In the genomic region with DNA sequence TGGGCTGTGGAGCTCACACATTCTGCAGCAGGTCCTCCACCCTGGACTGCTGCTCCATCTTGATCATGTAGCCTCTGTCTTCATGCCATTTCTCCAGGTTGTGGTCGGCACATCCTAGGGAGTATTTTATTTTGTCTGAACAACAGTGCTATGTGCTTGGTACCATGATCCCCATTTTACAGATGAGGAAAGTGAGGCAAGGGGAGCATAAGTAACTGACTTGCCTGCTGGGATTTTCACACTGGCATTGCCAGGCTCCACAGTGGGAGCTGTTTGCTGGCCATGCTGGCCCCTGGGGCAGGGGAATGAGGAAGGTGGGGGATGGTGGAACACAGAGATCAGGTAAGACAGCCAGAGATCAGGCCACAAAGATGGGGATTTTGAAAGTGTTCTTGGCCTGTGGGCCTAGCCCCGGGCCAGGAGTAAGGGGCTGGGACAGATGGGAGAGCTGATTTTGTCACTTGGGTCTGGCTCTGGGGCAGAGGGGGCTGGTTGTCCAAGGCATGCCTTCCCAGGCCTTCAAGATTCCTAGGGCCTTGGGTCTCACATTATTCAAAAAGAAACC, we compare ENCODE assay signal across 1 cellular context.
TF ChIP-seq lines count a peak whose summit lies in the region.

No MANE protein-coding gene starts in this region.

TF ChIP-seq in K562, 482 proteins besides CTCF, POLR2A, EP300 and RAD21:
- TF ChIP-seq BCOR (IDR thresholded peaks at IDR 0.05) (peak; percentile 79), RBM25 (IDR thresholded peaks at IDR 0.05; ENCODE audit: low read depth, low read length, severe bottlenecking) (peak; percentile 58), KDM1A (IDR thresholded peaks at IDR 0.05) (peak in 1 of 2 experiments; percentile 52; a peak in 1 of 4 replicates), HDAC2 (IDR thresholded peaks at IDR 0.05) (peak; percentile 42; the same call in 1 of the 2 replicates), SREBF1 (IDR thresholded peaks at IDR 0.05; ENCODE audit: borderline replicate concordance, low read depth, low read length) (no peak)
